20 cellular contexts compared by ENCODE assay signal in the genomic region with DNA sequence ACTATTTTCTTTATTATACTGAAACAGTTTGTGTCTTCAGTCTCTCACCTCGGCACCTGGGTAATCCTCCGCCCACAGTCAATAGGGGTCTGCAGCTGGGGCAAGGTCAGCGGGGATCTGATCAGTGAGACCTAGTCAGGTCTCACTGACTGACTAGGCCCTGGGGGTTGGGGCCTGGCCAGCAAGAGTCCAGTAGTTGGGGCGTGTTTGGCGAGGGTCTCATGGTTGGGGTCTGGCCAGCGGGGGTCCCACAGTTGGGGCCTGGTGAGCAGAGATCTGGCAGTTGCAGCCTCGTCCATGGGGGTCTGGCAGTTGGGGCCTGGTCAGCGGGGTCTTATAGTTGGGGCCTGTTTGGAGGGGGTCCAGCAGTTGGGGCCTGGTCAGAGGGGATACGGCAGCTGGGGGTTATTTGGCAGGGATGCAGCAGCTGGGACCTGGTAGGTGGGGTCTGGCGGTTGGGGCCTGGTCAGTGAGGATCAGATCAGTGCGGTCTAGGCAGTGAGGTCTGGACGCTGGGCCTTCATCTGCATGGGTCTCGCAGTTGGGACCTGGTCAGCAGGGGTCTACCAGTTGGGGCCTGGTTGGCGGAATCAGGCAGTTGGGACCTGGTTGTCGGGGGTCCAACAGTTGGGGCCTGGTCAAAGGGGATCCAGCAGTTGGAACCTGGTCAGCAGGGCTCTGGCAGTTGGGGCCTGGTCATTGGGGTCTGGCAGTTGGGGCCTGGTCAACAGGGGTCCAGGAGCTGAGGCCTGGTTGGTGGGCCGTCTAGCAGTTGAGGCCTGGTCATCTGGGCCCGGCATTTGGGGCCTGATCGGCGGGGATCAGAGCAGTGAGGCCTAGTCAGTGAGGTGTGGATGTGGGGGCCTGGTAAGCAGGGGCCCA.
DNase-seq lines count a peak whose midpoint lies in the region; ATAC-seq, FAIRE-seq and TF ChIP-seq lines count a peak whose summit lies in the region.
"Had no signal": no experiment of that assay in that cellular context is flagged by ENCODE, and none has a peak within 500 bp of the region (broad histone marks: within the 10 kb centered on the region; RNA-seq: fewer than 3 reads in every experiment).

No MANE protein-coding gene starts in this region.

- no peak overlapping the region for H3K27ac Mint-ChIP-seq in activated CD8-positive, alpha-beta memory T cell treated with anti-CD3 and anti-CD28 coated beads, Interleukin-2, amount 10 ng/mL, durations not matched to agents 7 days and 5 days
- peak overlapping the region; percentile 50 for H3K27ac Mint-ChIP-seq in stimulated activated effector memory CD8-positive, alpha-beta T cell treated with anti-CD3 and anti-CD28 coated beads, Interleukin-12 subunit alpha, Interleukin-12 subunit beta, amount 100 ng/mL, for 72 hours
- H3K27ac Mint-ChIP-seq: CD4-positive, alpha-beta T cell had no signal

- FAIRE-seq in GM12892 (lab: Jason Lieb, UNC) (no peak), kidney (lab: Jason Lieb, UNC) (no peak)
- FAIRE-seq: A204.1, GM12878, K562 had no signal

- peak; percentile 30 for DNase-seq in activated CD8-positive, alpha-beta memory T cell treated with anti-CD3 and anti-CD28 coated beads, Interleukin-2, amount 50 U/mL, for 48 hours
- no peak for DNase-seq in activated CD8-positive, alpha-beta memory T cell treated with anti-CD3 and anti-CD28 coated beads, Interleukin-2, amount 10 ng/mL, durations not matched to agents 7 days and 5 days
- DNase-seq in GM12892 (ENCODE audit: insufficient read length) (peak; percentile 7), kidney (peak; percentile 64)
- no peak for DNase-seq in stimulated activated effector memory CD8-positive, alpha-beta T cell treated with anti-CD3 and anti-CD28 coated beads, Interleukin-12 subunit alpha, Interleukin-12 subunit beta, amount 100 ng/mL, for 72 hours (ENCODE audit: low spot score in 2 of 2)
- DNase-seq: BE2C; Caco-2; CD4-positive, alpha-beta T cell; DMS153; EL; NCI-H1105; NCI-H2081 treated with DMSO at 0.1 percent for 48 hours; NCI-H446 treated with DMSO at 0.1 percent for 48 hours had no signal

- H3K36me3 ChIP-seq in kidney (ENCODE audit: control insufficient read depth in 1 of 2, insufficient read depth in 2 of 2, low read length in 2 of 2) = no peaks in the 10 kb centered on the region
- H3K36me3 ChIP-seq: BE2C had no signal

- peaks cover 3% of the 10 kb centered on the region for H3K27me3 Mint-ChIP-seq in activated CD8-positive, alpha-beta memory T cell treated with anti-CD3 and anti-CD28 coated beads, Interleukin-2, amount 10 ng/mL, durations not matched to agents 7 days and 5 days
- H3K27me3 Mint-ChIP-seq: CD4-positive, alpha-beta T cell had no signal

- no peak for TF ChIP-seq CTCF in kidney (IDR thresholded peaks at IDR 0.05; ENCODE audit: borderline replicate concordance, extremely low read depth, insufficient read depth)

- no peak overlapping the region for H3K4me3 ChIP-seq in kidney (ENCODE audit: low read length in 2 of 2)
- H3K4me3 ChIP-seq: GM12878, K562 had no signal

- CTCF ChIA-PET in activated CD8-positive, alpha-beta memory T cell treated with anti-CD3 and anti-CD28 coated beads, Interleukin-2, amount 10 ng/mL, durations not matched to agents 7 days and 5 days (lab: Charles Lee) = no interaction called here

- no peak for TF ChIP-seq POLR2A in GM12892 (IDR thresholded peaks at IDR 0.05; ENCODE audit: low read depth, low read length)

- H3K27ac ChIP-seq in kidney (ENCODE audit: low read depth in 2 of 2, low read length in 2 of 2) = no peak overlapping the region

- intact Hi-C loops in kidney (cut with DNase I) = no loop called here

- no peaks in the 10 kb centered on the region for H3K9me3 Mint-ChIP-seq in activated CD8-positive, alpha-beta memory T cell treated with anti-CD3 and anti-CD28 coated beads, Interleukin-2, amount 10 ng/mL, durations not matched to agents 7 days and 5 days (ENCODE audit: low read depth)
- H3K9me3 Mint-ChIP-seq in stimulated activated effector memory CD8-positive, alpha-beta T cell treated with anti-CD3 and anti-CD28 coated beads, Interleukin-12 subunit alpha, Interleukin-12 subunit beta, amount 100 ng/mL, for 72 hours = no peaks in the 10 kb centered on the region
- H3K9me3 Mint-ChIP-seq: CD4-positive, alpha-beta T cell had no signal

- no peaks in the 10 kb centered on the region for H3K9me3 ChIP-seq in kidney (ENCODE audit: control insufficient read depth in 1 of 2, low read length in 2 of 2)
- H3K9me3 ChIP-seq: BE2C, Caco-2 had no signal

- H3K36me3 Mint-ChIP-seq in activated CD8-positive, alpha-beta memory T cell treated with anti-CD3 and anti-CD28 coated beads, Interleukin-2, amount 10 ng/mL, durations not matched to agents 7 days and 5 days = no peaks in the 10 kb centered on the region
- no peaks in the 10 kb centered on the region for H3K36me3 Mint-ChIP-seq in stimulated activated effector memory CD8-positive, alpha-beta T cell treated with anti-CD3 and anti-CD28 coated beads, Interleukin-12 subunit alpha, Interleukin-12 subunit beta, amount 100 ng/mL, for 72 hours

- H3K4me1 Mint-ChIP-seq in activated CD8-positive, alpha-beta memory T cell treated with anti-CD3 and anti-CD28 coated beads, Interleukin-2, amount 10 ng/mL, durations not matched to agents 7 days and 5 days = no peaks in the 10 kb centered on the region
- no peaks in the 10 kb centered on the region for H3K4me1 Mint-ChIP-seq in stimulated activated effector memory CD8-positive, alpha-beta T cell treated with anti-CD3 and anti-CD28 coated beads, Interleukin-12 subunit alpha, Interleukin-12 subunit beta, amount 100 ng/mL, for 72 hours

- H3K4me3 Mint-ChIP-seq in activated CD8-positive, alpha-beta memory T cell treated with anti-CD3 and anti-CD28 coated beads, Interleukin-2, amount 10 ng/mL, durations not matched to agents 7 days and 5 days = no peak overlapping the region
- no peak overlapping the region for H3K4me3 Mint-ChIP-seq in stimulated activated effector memory CD8-positive, alpha-beta T cell treated with anti-CD3 and anti-CD28 coated beads, Interleukin-12 subunit alpha, Interleukin-12 subunit beta, amount 100 ng/mL, for 72 hours
- H3K4me3 Mint-ChIP-seq: CD4-positive, alpha-beta T cell had no signal

- H3K9ac ChIP-seq in kidney (ENCODE audit: low read length in 2 of 2) = no peak overlapping the region

- no peaks in the 10 kb centered on the region for H3K4me1 ChIP-seq in kidney (ENCODE audit: control insufficient read depth in 1 of 2, insufficient read depth in 1 of 2, low read depth in 1 of 2, low read length in 2 of 2)
- H3K4me1 ChIP-seq: BE2C, Caco-2 had no signal

- no peak for ATAC-seq in activated CD8-positive, alpha-beta memory T cell treated with anti-CD3 and anti-CD28 coated beads, Interleukin-2, amount 10 ng/mL, durations not matched to agents 7 days and 5 days
- no peak for ATAC-seq in stimulated activated effector memory CD8-positive, alpha-beta T cell treated with anti-CD3 and anti-CD28 coated beads, Interleukin-12 subunit alpha, Interleukin-12 subunit beta, amount 100 ng/mL, for 72 hours
- ATAC-seq in esophagus mucosa = no peak
- ATAC-seq in GM18511 (IDR thresholded peaks at IDR 0.05; ENCODE audit: unreplicated experiment) = no peak
- no peak for ATAC-seq in HG03045 (IDR thresholded peaks at IDR 0.05; ENCODE audit: unreplicated experiment)
- ATAC-seq: GM12878, K562, Panc1 had no signal

Comparison
In these comparisons a context has a peak if more than half of its experiments do, and no peak if none do; other contexts are left out.
1. DNase-seq: peak in activated CD8-positive, alpha-beta memory T cell treated with anti-CD3 and anti-CD28 coated beads, Interleukin-2, amount 50 U/mL, for 48 hours (single experiment), GM12892 (single experiment) and kidney (single experiment); none in activated CD8-positive, alpha-beta memory T cell treated with anti-CD3 and anti-CD28 coated beads, Interleukin-2, amount 10 ng/mL, durations not matched to agents 7 days and 5 days (single experiment) and stimulated activated effector memory CD8-positive, alpha-beta T cell treated with anti-CD3 and anti-CD28 coated beads, Interleukin-12 subunit alpha, Interleukin-12 subunit beta, amount 100 ng/mL, for 72 hours (0 of 2).